In the genomic region with DNA sequence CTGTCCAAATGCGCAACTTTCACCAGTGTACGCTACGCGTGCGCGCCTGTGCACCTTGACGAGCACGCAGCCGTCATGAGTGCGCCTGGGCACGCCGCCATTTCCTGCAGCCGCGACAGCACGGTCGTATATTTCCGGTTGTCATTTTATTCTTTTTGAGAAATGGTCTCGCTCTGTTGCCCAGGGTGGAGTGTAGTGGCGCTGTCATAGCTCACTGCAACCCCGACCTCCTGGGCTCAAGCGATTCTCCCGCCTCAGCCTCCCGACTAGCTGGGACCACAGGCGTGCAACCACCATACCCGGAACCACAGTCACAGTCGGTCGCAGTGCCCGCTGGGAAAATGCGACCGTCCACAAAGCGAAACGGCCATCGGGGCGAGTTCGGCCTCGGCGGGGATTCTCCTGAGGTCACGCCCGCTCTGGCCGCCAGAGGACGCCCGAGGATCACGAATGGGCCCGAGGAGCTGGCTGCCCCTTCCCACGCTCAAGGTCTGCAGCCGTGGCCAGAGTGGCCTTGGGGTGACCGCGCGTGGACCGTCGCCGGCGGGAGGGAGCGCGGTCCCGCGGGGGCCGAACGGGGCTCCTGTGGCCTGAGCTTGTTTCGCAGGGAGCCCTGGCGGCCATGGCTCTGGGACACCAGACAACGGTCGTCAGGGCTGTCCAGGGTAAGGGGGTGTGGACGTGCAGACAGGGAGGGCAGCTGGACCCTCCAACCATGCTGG, we compare ENCODE assay signal across 8 cellular contexts. TPM values are rescaled to one million over a fixed set of nuclear protein-coding genes. Genes with fewer than 3 reads are reported as not detected.
DNase-seq lines count a peak whose midpoint lies in the region; ATAC-seq, FAIRE-seq and TF ChIP-seq lines count a peak whose summit lies in the region.

No MANE protein-coding gene starts in this region.

- H3K4me1 ChIP-seq in Karpas-422 (ENCODE audit: low read length) (peaks cover 6% of the 10 kb centered on the region; the same call in 1 of the 2 replicates), adrenal gland (replicated peaks in 1 of 2) (no peaks in the 10 kb centered on the region)

- H3K27ac Mint-ChIP-seq in T-cell = peak overlapping the region; percentile 92 to 93

- H3K9ac ChIP-seq in Karpas-422 (ENCODE audit: low read length) = peak overlapping the region; percentile 51; the same call in 1 of the 2 replicates

- DNase-seq in D721Med (ENCODE audit: insufficient read length, low spot score) (peak; percentile 46), Karpas-422 (peak; percentile 82), T-cell (peak in 32 of 34 experiments; percentile 12 to 72 (median 44)), adrenal gland (peak; percentile 68 to 85 (median 75)), hepatic stellate cell (ENCODE audit: low spot score) (peak; percentile 68), retinal pigment epithelial cell (ENCODE audit: low read depth) (no peak)

- POLR2A ChIA-PET in T-cell (lab: Charles Lee) = interaction anchor here in 1 of 2 donors (0.6 kb wide), 1 partner anchor 655 kb away, joined by 5 read pairs; no protein-coding TSS in a partner anchor

- H3K4me2 ChIP-seq in Karpas-422 (ENCODE audit: low read depth, low read length, poor library complexity, severe bottlenecking) = peak overlapping the region; percentile 61

- H3K4me3 ChIP-seq in Karpas-422 (ENCODE audit: low read length) (peak overlapping the region; percentile 59; the same call in 1 of the 2 replicates), adrenal gland (peak overlapping the region in 2 of 4 donors; percentile 1 to 48), retinal pigment epithelial cell (ENCODE audit: low read length) (no peak overlapping the region)

- no peak overlapping the region for H3K27ac ChIP-seq in Karpas-422 (ENCODE audit: low read length)
- peak overlapping the region in 1 of 5 donors; percentile 70 for H3K27ac ChIP-seq in adrenal gland

- peaks cover 0 to 24% (median 18%) of the 10 kb centered on the region in 3 donors for H3K4me1 Mint-ChIP-seq in T-cell

- H3K79me2 ChIP-seq in Karpas-422 (ENCODE audit: low read length) = no peaks in the 10 kb centered on the region

- TF ChIP-seq POLR2A in adrenal gland (IDR thresholded peaks at IDR 0.05) = no peak

- H4K20me1 ChIP-seq in Karpas-422 (ENCODE audit: insufficient read depth, low read depth, low read length) = no peaks in the 10 kb centered on the region

- no peak overlapping the region; the same call in 1 of the 2 replicates for H2AFZ ChIP-seq in Karpas-422 (ENCODE audit: low read length)

- no peaks in the 10 kb centered on the region for H3K27me3 ChIP-seq in Karpas-422 (ENCODE audit: low read length)
- H3K27me3 ChIP-seq in adrenal gland = peaks cover 8% of the 10 kb centered on the region

- H3K27me3 Mint-ChIP-seq in T-cell = peaks cover 0 to 7% of the 10 kb centered on the region in 2 donors

- intact Hi-C loops in adrenal gland (cut with DNase I) = no loop called here

- H3K9me2 ChIP-seq in Karpas-422 (replicated peaks; ENCODE audit: insufficient read depth, low read length) = no peaks in the 10 kb centered on the region

- no peak for FAIRE-seq in D721Med (lab: Jason Lieb, UNC)

- peak; percentile 69 for ATAC-seq in GM21526 (IDR thresholded peaks at IDR 0.05; ENCODE audit: low FRiP score, unreplicated experiment)
- peak; percentile 72 to 89 (median 80) for ATAC-seq in T-cell (replicated peaks in 1 of 4)
- ATAC-seq in HG03469 (IDR thresholded peaks at IDR 0.05; ENCODE audit: unreplicated experiment) = no peak

- H3K9me3 ChIP-seq in Karpas-422 (ENCODE audit: low read length) (no peaks in the 10 kb centered on the region), adrenal gland (replicated peaks in 1 of 3) (no peaks in the 10 kb centered on the region)

- peak; percentile 66 for TF ChIP-seq CTCF in D721Med (IDR thresholded peaks at IDR 0.05; ENCODE audit: insufficient read depth, missing control alignments)
- peak; percentile 62 to 98 (median 89) for TF ChIP-seq CTCF in adrenal gland (IDR thresholded peaks at IDR 0.05)
- TF ChIP-seq CTCF in retinal pigment epithelial cell (conservative IDR thresholded peaks at IDR 0.05; ENCODE audit: low read depth, low read length) = peak; percentile 66

- peaks cover 3 to 7% (median 4%) of the 10 kb centered on the region in 3 donors for H3K9me3 Mint-ChIP-seq in T-cell

- H3K36me3 Mint-ChIP-seq in T-cell = peaks cover 23% of the 10 kb centered on the region

- 16 to 69% (median 44%) methylated on average over 14 to 64 of the region's 64 CpGs for WGBS in adrenal gland, 4 donors

- peak overlapping the region; percentile 73 to 89 (median 85) for H3K4me3 Mint-ChIP-seq in T-cell

- CTCF ChIA-PET in T-cell (lab: Charles Lee) = interaction anchor here in 1 of 2 donors (0.9 to 1.3 kb wide), 3 partner anchors 301 to 634 kb away, joined by 3 to 4 read pairs (median 3); no protein-coding TSS in a partner anchor

- H3K36me3 ChIP-seq in Karpas-422 (ENCODE audit: insufficient read depth, low read length) (no peaks in the 10 kb centered on the region), adrenal gland (replicated peaks in 1 of 2) (no peaks in the 10 kb centered on the region)

RNA-seq across cellular contexts. Expression of gene PNMA3, which starts 23.7 kb away (rescaled TPM):
- total RNA-seq in Karpas-422 (2014; rRNA removed; shearing (Covaris generic); ENCODE audit: low replicate concordance) = not detected in 2 replicates
- 10 to 100 TPM in 1 of 5 donors, 1 to 10 TPM in 4; 4.6 to 15.2 (median 9.9) TPM for total RNA-seq in T-cell
- 1 to 10 TPM in 5 of 8 donors, under 1 TPM in 3; 0.06 to 4.3 (median 1.3) TPM for total RNA-seq in adrenal gland
- polyA plus RNA-seq in adrenal gland = 1 to 10 TPM in 2 of 3 donors, under 1 TPM in 1; 0.55 to 4.1 (median 3.4) TPM

RNA-seq across cellular contexts. Expression of gene PNMA5, which starts 38.6 kb away (rescaled TPM):
- not detected in 2 replicates for total RNA-seq in Karpas-422 (2014; rRNA removed; shearing (Covaris generic); ENCODE audit: low replicate concordance)
- under 1 TPM in 1 of 5 donors, not detected in 4; 0.09 TPM for total RNA-seq in T-cell
- total RNA-seq in adrenal gland = not detected
- under 1 TPM in 2 of 3 donors, not detected in 1; 0.07 to 0.16 TPM for polyA plus RNA-seq in adrenal gland

RNA-seq across cellular contexts. Expression of gene PNMA6A, which starts 39.7 kb away (rescaled TPM):
- total RNA-seq in Karpas-422 (2014; rRNA removed; shearing (Covaris generic); ENCODE audit: low replicate concordance) = not detected in 2 replicates
- total RNA-seq in T-cell = under 1 TPM; 0.33 to 0.54 (median 0.47) TPM
- total RNA-seq in adrenal gland = 1 to 10 TPM in 4 of 8 donors, under 1 TPM in 4; 0.34 to 4.0 (median 1.2) TPM
- polyA plus RNA-seq in adrenal gland = 1 to 10 TPM in 2 of 3 donors, under 1 TPM in 1; 0.33 to 2.3 (median 2.1) TPM
